In the genomic region with DNA sequence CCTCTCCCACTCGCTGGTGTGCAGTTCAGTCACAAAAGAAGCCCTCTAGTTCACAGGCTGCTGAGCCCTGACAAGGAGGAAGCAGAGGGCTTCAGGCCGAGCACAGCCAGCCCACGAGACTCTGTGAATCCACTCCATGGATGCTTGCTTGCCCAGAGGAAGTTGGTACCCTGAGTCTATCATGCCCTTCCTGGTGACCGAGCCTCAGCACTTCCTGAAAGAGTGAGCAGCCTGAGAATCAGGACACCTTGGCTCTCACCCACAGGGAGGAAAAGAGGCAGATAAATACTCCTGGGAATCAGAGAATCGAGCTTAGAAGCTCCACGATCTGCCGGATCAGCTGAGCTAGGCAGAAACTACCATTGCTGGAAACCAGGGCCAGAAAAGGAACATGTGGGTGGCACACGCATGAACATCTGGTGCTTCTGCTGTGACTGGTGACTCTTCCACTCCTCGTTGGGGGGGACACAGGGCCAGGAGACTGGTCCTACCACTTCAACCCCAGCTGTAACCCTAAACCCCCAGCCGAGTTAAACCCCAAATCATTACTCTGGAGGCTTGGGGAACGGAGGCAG, we compare ENCODE assay signal across 1 cellular context.
TF ChIP-seq lines count a peak whose summit lies in the region.

No MANE protein-coding gene starts in this region.

TF ChIP-seq in SK-N-SH, 30 proteins besides CTCF, POLR2A, EP300 and RAD21 (continued from another document):
- TF ChIP-seq, protein P1, sequence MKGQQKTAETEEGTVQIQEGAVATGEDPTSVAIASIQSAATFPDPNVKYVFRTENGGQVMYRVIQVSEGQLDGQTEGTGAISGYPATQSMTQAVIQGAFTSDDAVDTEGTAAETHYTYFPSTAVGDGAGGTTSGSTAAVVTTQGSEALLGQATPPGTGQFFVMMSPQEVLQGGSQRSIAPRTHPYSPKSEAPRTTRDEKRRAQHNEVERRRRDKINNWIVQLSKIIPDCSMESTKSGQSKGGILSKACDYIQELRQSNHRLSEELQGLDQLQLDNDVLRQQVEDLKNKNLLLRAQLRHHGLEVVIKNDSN (IDR thresholded peaks at IDR 0.05; ENCODE audit: borderline replicate concordance, low read depth), result no peak
